ENCODE assay signal across 2 cellular contexts in genomic region chr4:72899621-72900020, GRCh38.
TF ChIP-seq lines count a peak whose summit lies in the region.

No MANE protein-coding gene starts in this region.

TF ChIP-seq in WTC11, 78 proteins besides CTCF, POLR2A, EP300 and RAD21 (continues in another document):
- no peak for TF ChIP-seq GRHL2 (CRISPR knock-in tag; IDR thresholded peaks at IDR 0.05; ENCODE audit: insufficient replicate concordance, severe bottlenecking)
- TF ChIP-seq MAX (CRISPR knock-in tag; IDR thresholded peaks at IDR 0.05), result no peak
- TF ChIP-seq ZNF512 (CRISPR knock-in tag; IDR thresholded peaks at IDR 0.05; ENCODE audit: borderline replicate concordance), result no peak
- TF ChIP-seq IRF2 (CRISPR knock-in tag; IDR thresholded peaks at IDR 0.05; ENCODE audit: borderline replicate concordance, low read depth), result no peak
- TF ChIP-seq, protein P1, sequence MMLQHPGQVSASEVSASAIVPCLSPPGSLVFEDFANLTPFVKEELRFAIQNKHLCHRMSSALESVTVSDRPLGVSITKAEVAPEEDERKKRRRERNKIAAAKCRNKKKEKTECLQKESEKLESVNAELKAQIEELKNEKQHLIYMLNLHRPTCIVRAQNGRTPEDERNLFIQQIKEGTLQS (CRISPR knock-in tag; conservative IDR thresholded peaks at IDR 0.05), result no peak
- no peak for TF ChIP-seq ELF4 (CRISPR knock-in tag; IDR thresholded peaks at IDR 0.05; ENCODE audit: low read depth)
- no peak for TF ChIP-seq ZNF219 (CRISPR knock-in tag; IDR thresholded peaks at IDR 0.05; ENCODE audit: borderline replicate concordance)
- TF ChIP-seq, protein P2, sequence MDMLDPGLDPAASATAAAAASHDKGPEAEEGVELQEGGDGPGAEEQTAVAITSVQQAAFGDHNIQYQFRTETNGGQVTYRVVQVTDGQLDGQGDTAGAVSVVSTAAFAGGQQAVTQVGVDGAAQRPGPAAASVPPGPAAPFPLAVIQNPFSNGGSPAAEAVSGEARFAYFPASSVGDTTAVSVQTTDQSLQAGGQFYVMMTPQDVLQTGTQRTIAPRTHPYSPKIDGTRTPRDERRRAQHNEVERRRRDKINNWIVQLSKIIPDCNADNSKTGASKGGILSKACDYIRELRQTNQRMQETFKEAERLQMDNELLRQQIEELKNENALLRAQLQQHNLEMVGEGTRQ (CRISPR knock-in tag; IDR thresholded peaks at IDR 0.05), result no peak
- TF ChIP-seq ZNF671 (CRISPR knock-in tag; IDR thresholded peaks at IDR 0.05), result no peak
- no peak for TF ChIP-seq CREM (CRISPR knock-in tag; IDR thresholded peaks at IDR 0.05)
- TF ChIP-seq, protein P3, sequence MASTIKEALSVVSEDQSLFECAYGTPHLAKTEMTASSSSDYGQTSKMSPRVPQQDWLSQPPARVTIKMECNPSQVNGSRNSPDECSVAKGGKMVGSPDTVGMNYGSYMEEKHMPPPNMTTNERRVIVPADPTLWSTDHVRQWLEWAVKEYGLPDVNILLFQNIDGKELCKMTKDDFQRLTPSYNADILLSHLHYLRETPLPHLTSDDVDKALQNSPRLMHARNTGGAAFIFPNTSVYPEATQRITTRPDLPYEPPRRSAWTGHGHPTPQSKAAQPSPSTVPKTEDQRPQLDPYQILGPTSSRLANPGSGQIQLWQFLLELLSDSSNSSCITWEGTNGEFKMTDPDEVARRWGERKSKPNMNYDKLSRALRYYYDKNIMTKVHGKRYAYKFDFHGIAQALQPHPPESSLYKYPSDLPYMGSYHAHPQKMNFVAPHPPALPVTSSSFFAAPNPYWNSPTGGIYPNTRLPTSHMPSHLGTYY (CRISPR knock-in tag; IDR thresholded peaks at IDR 0.05), result no peak
- no peak for TF ChIP-seq ZNF317 (CRISPR knock-in tag; IDR thresholded peaks at IDR 0.05; ENCODE audit: borderline replicate concordance, low read depth)
- TF ChIP-seq, protein P4, sequence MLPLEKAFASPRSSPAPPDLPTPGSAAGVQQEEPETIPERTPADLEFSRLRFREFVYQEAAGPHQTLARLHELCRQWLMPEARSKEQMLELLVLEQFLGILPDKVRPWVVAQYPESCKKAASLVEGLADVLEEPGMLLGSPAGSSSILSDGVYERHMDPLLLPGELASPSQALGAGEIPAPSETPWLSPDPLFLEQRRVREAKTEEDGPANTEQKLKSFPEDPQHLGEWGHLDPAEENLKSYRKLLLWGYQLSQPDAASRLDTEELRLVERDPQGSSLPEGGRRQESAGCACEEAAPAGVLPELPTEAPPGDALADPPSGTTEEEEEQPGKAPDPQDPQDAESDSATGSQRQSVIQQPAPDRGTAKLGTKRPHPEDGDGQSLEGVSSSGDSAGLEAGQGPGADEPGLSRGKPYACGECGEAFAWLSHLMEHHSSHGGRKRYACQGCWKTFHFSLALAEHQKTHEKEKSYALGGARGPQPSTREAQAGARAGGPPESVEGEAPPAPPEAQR (CRISPR knock-in tag; IDR thresholded peaks at IDR 0.05), result no peak
- TF ChIP-seq ZNF281 (CRISPR knock-in tag; IDR thresholded peaks at IDR 0.05), result no peak
- TF ChIP-seq FOXP1 (CRISPR knock-in tag; IDR thresholded peaks at IDR 0.05; ENCODE audit: borderline replicate concordance), result no peak
- no peak for TF ChIP-seq GABPB1 (CRISPR knock-in tag; IDR thresholded peaks at IDR 0.05)
- TF ChIP-seq NFE2L1 (CRISPR knock-in tag; IDR thresholded peaks at IDR 0.05), result no peak
- TF ChIP-seq, protein P5, sequence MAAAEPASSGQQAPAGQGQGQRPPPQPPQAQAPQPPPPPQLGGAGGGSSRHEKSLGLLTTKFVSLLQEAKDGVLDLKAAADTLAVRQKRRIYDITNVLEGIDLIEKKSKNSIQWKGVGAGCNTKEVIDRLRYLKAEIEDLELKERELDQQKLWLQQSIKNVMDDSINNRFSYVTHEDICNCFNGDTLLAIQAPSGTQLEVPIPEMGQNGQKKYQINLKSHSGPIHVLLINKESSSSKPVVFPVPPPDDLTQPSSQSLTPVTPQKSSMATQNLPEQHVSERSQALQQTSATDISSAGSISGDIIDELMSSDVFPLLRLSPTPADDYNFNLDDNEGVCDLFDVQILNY (CRISPR knock-in tag; IDR thresholded peaks at IDR 0.05), result no peak

TF ChIP-seq in H1, 55 proteins besides CTCF, POLR2A, EP300 and RAD21:
- no peak for TF ChIP-seq RNF2 (IDR thresholded peaks at IDR 0.05; ENCODE audit: borderline replicate concordance, low read depth, low read length, missing control alignments, poor library complexity, severe bottlenecking)
- TF ChIP-seq JUN (IDR thresholded peaks at IDR 0.05; ENCODE audit: low read depth, low read length), result no peak
- no peak for TF ChIP-seq MAFK (IDR thresholded peaks at IDR 0.05; ENCODE audit: low read depth, low read length)
- TF ChIP-seq POU5F1 (IDR thresholded peaks at IDR 0.05; ENCODE audit: low read depth, low read length), result no peak
- no peak for TF ChIP-seq MAX (IDR thresholded peaks at IDR 0.05)
- no peak for TF ChIP-seq POLR2AphosphoS5 (IDR thresholded peaks at IDR 0.05; ENCODE audit: low read depth, low read length)
- TF ChIP-seq FOSL1 (IDR thresholded peaks at IDR 0.05; ENCODE audit: insufficient read depth, low read depth, low read length), result no peak
- TF ChIP-seq BCL11A (IDR thresholded peaks at IDR 0.05; ENCODE audit: low read depth in 2 of 2, low read length in 2 of 2), result no peak
- TF ChIP-seq E2F6 (IDR thresholded peaks at IDR 0.05), result no peak
- TF ChIP-seq GABPA (IDR thresholded peaks at IDR 0.05; ENCODE audit: borderline replicate concordance, insufficient read depth, low read length), result no peak
- TF ChIP-seq YY1 (IDR thresholded peaks at IDR 0.05; ENCODE audit: low read depth, low read length), result no peak
- no peak for TF ChIP-seq RFX5 (IDR thresholded peaks at IDR 0.05; ENCODE audit: borderline replicate concordance, low read depth, low read length)
